Comparison of ENCODE assay signal across 8 cellular contexts in the genomic region with DNA sequence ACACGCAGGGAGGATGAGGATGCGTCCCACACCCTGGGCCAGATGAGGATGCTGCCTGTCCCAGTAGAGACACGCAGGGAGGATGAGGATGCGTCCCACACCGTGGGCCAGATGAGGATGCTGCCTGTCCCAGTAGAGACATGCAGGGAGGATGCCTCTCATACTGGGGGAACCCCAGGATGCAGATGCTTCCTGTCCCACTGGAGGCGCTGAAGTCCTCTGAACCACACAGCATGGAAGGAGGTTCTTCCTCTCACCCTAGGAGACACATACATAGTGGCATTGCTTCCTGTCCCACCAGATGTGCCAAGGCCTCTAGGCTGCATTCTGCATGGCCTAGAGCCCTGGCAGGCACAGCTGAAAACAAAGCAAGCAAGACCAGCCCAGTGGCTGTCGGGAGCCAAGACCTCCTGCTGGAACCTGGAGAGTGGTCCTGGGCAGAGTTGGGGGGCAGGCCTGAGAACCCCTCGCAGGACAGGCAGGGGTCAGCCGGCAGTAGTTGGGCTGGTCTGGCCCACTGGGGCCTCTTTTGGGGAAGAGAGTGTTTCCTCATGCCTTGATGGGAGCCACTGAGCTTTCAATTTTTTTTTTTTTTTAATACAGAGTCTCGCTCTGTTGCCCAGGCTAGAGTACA. TPM values are rescaled to one million over a fixed set of nuclear protein-coding genes. Genes with fewer than 3 reads are reported as not detected.
DNase-seq lines count a peak whose midpoint lies in the region; FAIRE-seq and TF ChIP-seq lines count a peak whose summit lies in the region.

No MANE protein-coding gene starts in this region.

- H3K4me3 ChIP-seq in tibial nerve, result no peak overlapping the region

- H3K4me1 ChIP-seq in tibial nerve, result peaks cover 3 to 33% (median 12%) of the 10 kb centered on the region in 4 donors

- intact Hi-C loops in posterior vena cava (cut with DNase I), result no loop called here

- no peak for TF ChIP-seq POLR2A in tibial nerve (IDR thresholded peaks at IDR 0.05)

- TF ChIP-seq CTCF in GM13977 (IDR thresholded peaks at IDR 0.05; ENCODE audit: extremely low read depth, insufficient read depth, missing control alignments), result peak; percentile 43
- TF ChIP-seq CTCF in tibial nerve (IDR thresholded peaks at IDR 0.05), result peak in 3 of 5 experiments; percentile 12 to 33 (median 22)
- TF ChIP-seq CTCF in D721Med (IDR thresholded peaks at IDR 0.05; ENCODE audit: insufficient read depth, missing control alignments), result no peak

- no peaks in the 10 kb centered on the region for H3K36me3 ChIP-seq in tibial nerve

- DNase-seq in AML-193 (lab: John Stamatoyannopoulos, UW), result peak; percentile 70 to 80
- peak; percentile 81 for DNase-seq in GM13977 (ENCODE audit: low spot score)
- peak in 51 of 76 experiments; percentile 13 to 73 (median 39) for DNase-seq in HUDEP-2 (lab: John Stamatoyannopoulos, UW; ENCODE audit: unreplicated experiment in 76 of 76)
- peak; percentile 40 to 59 for DNase-seq in activated CD4-positive, alpha-beta T cell treated with anti-CD3 and anti-CD28 coated beads, Interleukin-2, amount 50 U/mL, for 48 hours
- peak; percentile 79 for DNase-seq in germinal center (ENCODE audit: low spot score)
- DNase-seq in tibial nerve (ENCODE audit: low spot score in 2 of 2), result no peak
- DNase-seq in posterior vena cava (ENCODE audit: low spot score), result no peak
- no peak for DNase-seq in D721Med (ENCODE audit: insufficient read length, low spot score)

- no peaks in the 10 kb centered on the region for H3K9me3 ChIP-seq in tibial nerve

- no peak overlapping the region for H3K27ac ChIP-seq in tibial nerve

- H3K27me3 ChIP-seq in tibial nerve, result no peaks in the 10 kb centered on the region

- in situ Hi-C loops in GM13977 (cut with MboI; ENCODE audit: low pct_unique_long_range_greater_than_20kb, low sequenced_read_pairs, unreplicated experiment), result no loop called here

- FAIRE-seq in D721Med (lab: Jason Lieb, UNC), result no peak

- whole genome bisulfite sequencing in tibial nerve, 2 donors, result 51 to 60% methylated on average over 9 of the region's 10 CpGs

- no peak for TF ChIP-seq EP300 in tibial nerve (IDR thresholded peaks at IDR 0.05)

RNA-seq across cellular contexts. Expression of gene HPN, which starts 4.3 kb away (rescaled TPM):
- total RNA-seq in tibial nerve, result 1 to 10 TPM in 3 of 4 donors, not detected in 1; 1.3 to 3.5 (median 1.8) TPM
- total RNA-seq in posterior vena cava, result 1 to 10 TPM in 1 of 2 donors, under 1 TPM in 1; 1.00 to 1.7 TPM

RNA-seq across cellular contexts. Expression of gene SCN1B, which starts 15.5 kb away (rescaled TPM):
- total RNA-seq in tibial nerve (10 to 100 TPM; 12.8 to 26.7 (median 13.4) TPM), posterior vena cava (10 to 100 TPM; 30.8 to 42.4 TPM)

RNA-seq across cellular contexts. Expression of gene GRAMD1A, which starts 45.7 kb away (rescaled TPM):
- total RNA-seq in tibial nerve (100 to 1,000 TPM in 1 of 4 donors, 10 to 100 TPM in 3; 53.1 to 108 (median 61.6) TPM), posterior vena cava (10 to 100 TPM; 83.0 to 87.0 TPM)

Comparison
In these comparisons a context has a peak if more than half of its experiments do, and no peak if none do; other contexts are left out.
1. DNase-seq: peak in AML-193 (2 of 2), GM13977 (single experiment), HUDEP-2 (51 of 76), activated CD4-positive, alpha-beta T cell treated with anti-CD3 and anti-CD28 coated beads, Interleukin-2, amount 50 U/mL, for 48 hours (2 of 2) and germinal center (single experiment); none in tibial nerve (0 of 2), posterior vena cava (single experiment) and D721Med (single experiment).